ENCODE assay signal across 14 cellular contexts in genomic region chr5:5891350-5891749, GRCh38.
DNase-seq lines count a peak whose midpoint lies in the region; FAIRE-seq and TF ChIP-seq lines count a peak whose summit lies in the region.
"Had no signal": no experiment of that assay in that cellular context is flagged by ENCODE, and none has a peak within 500 bp of the region (broad histone marks: within the 10 kb centered on the region; RNA-seq: fewer than 3 reads in every experiment).

No MANE protein-coding gene starts in this region.

- H3K4me1 Mint-ChIP-seq in activated CD4-positive, alpha-beta T cell treated with anti-CD3 and anti-CD28 coated beads, Interleukin-2, amount 10 ng/mL, durations not matched to agents 24 days and 14 days = no peaks in the 10 kb centered on the region
- peaks cover 0 to 1% (median 0%) of the 10 kb centered on the region in 4 donors for H3K4me1 Mint-ChIP-seq in CD4-positive, alpha-beta memory T cell
- H3K4me1 Mint-ChIP-seq: T-helper 17 cell had no signal

- no peak overlapping the region for H3K27ac ChIP-seq in CD4-positive, alpha-beta memory T cell (ENCODE audit: low read depth, low read length)

- H3K4me1 ChIP-seq in CD4-positive, alpha-beta memory T cell (ENCODE audit: insufficient read depth, low read length) = no peaks in the 10 kb centered on the region

- no peaks in the 10 kb centered on the region for H3K9me3 Mint-ChIP-seq in activated CD4-positive, alpha-beta T cell treated with anti-CD3 and anti-CD28 coated beads, Interleukin-2, amount 10 ng/mL, durations not matched to agents 24 days and 14 days
- H3K9me3 Mint-ChIP-seq in CD4-positive, alpha-beta memory T cell = peaks cover 0 to 6% (median 2%) of the 10 kb centered on the region in 8 donors

- H3K27ac Mint-ChIP-seq in activated CD4-positive, alpha-beta T cell treated with anti-CD3 and anti-CD28 coated beads, Interleukin-2, amount 10 ng/mL, durations not matched to agents 24 days and 14 days = no peak overlapping the region
- H3K27ac Mint-ChIP-seq in CD4-positive, alpha-beta memory T cell = no peak overlapping the region
- H3K27ac Mint-ChIP-seq: activated T-cell treated with anti-CD3 and anti-CD28 coated beads, Interleukin-2, amount 50 U/mL, for 72 hours; T-helper 17 cell had no signal

- CTCF ChIA-PET in CD4-positive, alpha-beta memory T cell (lab: Charles Lee; ENCODE audit: partially characterized antibody) = no interaction called here

- no peaks in the 10 kb centered on the region for H3K36me3 Mint-ChIP-seq in activated CD4-positive, alpha-beta T cell treated with anti-CD3 and anti-CD28 coated beads, Interleukin-2, amount 10 ng/mL, durations not matched to agents 24 days and 14 days (ENCODE audit: low read depth)
- H3K36me3 Mint-ChIP-seq in CD4-positive, alpha-beta memory T cell = no peaks in the 10 kb centered on the region

- DNase-seq in activated CD4-positive, alpha-beta T cell treated with anti-CD3 and anti-CD28 coated beads, Interleukin-2, amount 10 ng/mL, durations not matched to agents 24 days and 14 days = peak; percentile 28
- DNase-seq in activated CD4-positive, alpha-beta T cell treated with anti-CD3 and anti-CD28 coated beads, Interleukin-2, amount 50 U/mL, for 1 hour = no peak
- DNase-seq in M059J (ENCODE audit: low read depth) = peak; percentile 9
- peak; percentile 21 for DNase-seq in bronchial epithelial cell (ENCODE audit: low read depth)
- DNase-seq in stimulated activated CD8-positive, alpha-beta memory T cell treated with anti-CD3 and anti-CD28 coated beads, Interleukin-4, amount 100 ng/mL, for 48 hours = peak; percentile 33
- DNase-seq in CD4-positive, alpha-beta memory T cell = no peak
- no peak for DNase-seq in NCI-H1436 treated with DMSO at 0.1 percent for 48 hours (lab: John Stamatoyannopoulos, UW)
- DNase-seq in activated effector memory CD4-positive, alpha-beta T cell treated with anti-CD3 and anti-CD28 coated beads, Interleukin-2, amount 50 U/mL, for 16 hours = no peak
- DNase-seq: activated CD4-positive, CD25-positive, alpha-beta regulatory T cell treated with anti-CD3 and anti-CD28 coated beads, Interleukin-2, amount 50 U/mL, for 72 hours; aorta; KG1; substantia nigra; T-helper 17 cell had no signal

- no peaks in the 10 kb centered on the region for H3K36me3 ChIP-seq in bronchial epithelial cell (ENCODE audit: control insufficient read depth, insufficient read depth, low read length)
- no peaks in the 10 kb centered on the region for H3K36me3 ChIP-seq in CD4-positive, alpha-beta memory T cell (ENCODE audit: insufficient read depth, low read length)

- H3K4me3 ChIP-seq in bronchial epithelial cell (ENCODE audit: low read depth, low read length) = no peak overlapping the region
- no peak overlapping the region for H3K4me3 ChIP-seq in CD4-positive, alpha-beta memory T cell (ENCODE audit: low read length in 2 of 2)

- no peaks in the 10 kb centered on the region for H3K27me3 ChIP-seq in bronchial epithelial cell (ENCODE audit: control insufficient read depth, insufficient read depth, low read length)
- no peaks in the 10 kb centered on the region for H3K27me3 ChIP-seq in CD4-positive, alpha-beta memory T cell (ENCODE audit: insufficient read depth, low read length)

- POLR2A ChIA-PET in CD4-positive, alpha-beta memory T cell (lab: Charles Lee; ENCODE audit: partially characterized antibody) = no interaction called here

- no peaks in the 10 kb centered on the region for H3K9me3 ChIP-seq in CD4-positive, alpha-beta memory T cell (ENCODE audit: control insufficient read depth in 1 of 2, low read length in 2 of 2)

- intact Hi-C loops in activated CD4-positive, alpha-beta T cell treated with anti-CD3 and anti-CD28 coated beads, Interleukin-2, amount 10 ng/mL, durations not matched to agents 24 days and 14 days (cut with micrococcal nuclease) = no loop called here
- intact Hi-C loops in CD4-positive, alpha-beta memory T cell (cut with micrococcal nuclease) = no loop called here

- H3K27me3 Mint-ChIP-seq in activated CD4-positive, alpha-beta T cell treated with anti-CD3 and anti-CD28 coated beads, Interleukin-2, amount 10 ng/mL, durations not matched to agents 24 days and 14 days = peaks cover 2% of the 10 kb centered on the region
- peaks cover 4 to 11% of the 10 kb centered on the region in 2 donors for H3K27me3 Mint-ChIP-seq in CD4-positive, alpha-beta memory T cell

- FAIRE-seq in bronchial epithelial cell (lab: Jason Lieb, UNC) = no peak

- TF ChIP-seq CTCF in bronchial epithelial cell (IDR thresholded peaks at IDR 0.05; ENCODE audit: insufficient read depth, low read length, severe bottlenecking) = no peak

- no peak overlapping the region for H3K4me3 Mint-ChIP-seq in activated CD4-positive, alpha-beta T cell treated with anti-CD3 and anti-CD28 coated beads, Interleukin-2, amount 10 ng/mL, durations not matched to agents 24 days and 14 days
- no peak overlapping the region for H3K4me3 Mint-ChIP-seq in CD4-positive, alpha-beta memory T cell
- H3K4me3 Mint-ChIP-seq: activated T-cell treated with anti-CD3 and anti-CD28 coated beads, Interleukin-2, amount 50 U/mL, for 72 hours; T-helper 17 cell had no signal

Comparison
In these comparisons a context has a peak if more than half of its experiments do, and no peak if none do; other contexts are left out.
1. DNase-seq: peak in activated CD4-positive, alpha-beta T cell treated with anti-CD3 and anti-CD28 coated beads, Interleukin-2, amount 10 ng/mL, durations not matched to agents 24 days and 14 days (single experiment), M059J (single experiment), bronchial epithelial cell (single experiment) and stimulated activated CD8-positive, alpha-beta memory T cell treated with anti-CD3 and anti-CD28 coated beads, Interleukin-4, amount 100 ng/mL, for 48 hours (single experiment); none in activated CD4-positive, alpha-beta T cell treated with anti-CD3 and anti-CD28 coated beads, Interleukin-2, amount 50 U/mL, for 1 hour (single experiment), CD4-positive, alpha-beta memory T cell (0 of 5), NCI-H1436 treated with DMSO at 0.1 percent for 48 hours (single experiment) and activated effector memory CD4-positive, alpha-beta T cell treated with anti-CD3 and anti-CD28 coated beads, Interleukin-2, amount 50 U/mL, for 16 hours (single experiment).